16 cellular contexts compared by ENCODE assay signal in the genomic region with DNA sequence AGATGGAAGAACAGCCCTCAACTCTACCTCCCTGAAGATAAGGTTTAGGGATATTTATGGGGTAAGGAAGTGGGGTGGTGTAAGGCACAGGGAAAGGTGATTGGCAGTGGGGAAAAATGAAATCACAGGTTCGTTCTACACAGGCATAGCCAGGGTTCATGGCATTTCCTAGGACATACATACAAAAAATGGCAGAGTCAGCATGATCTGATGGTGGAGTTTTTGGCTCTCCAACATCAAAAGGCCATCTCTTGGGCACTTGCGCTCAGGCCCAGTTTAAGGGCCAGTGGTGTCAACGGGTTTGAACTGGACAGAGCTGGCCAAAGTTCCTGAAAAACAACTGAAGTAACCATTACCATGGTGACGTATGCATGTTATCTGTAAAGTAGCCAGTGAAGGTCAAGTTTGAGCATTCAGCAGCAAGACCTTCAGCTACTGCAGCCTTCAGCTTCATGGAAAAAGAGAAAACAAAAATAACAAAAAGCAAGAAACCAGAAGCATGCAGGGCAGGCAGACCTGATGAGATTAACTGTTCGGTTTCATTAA.
DNase-seq lines count a peak whose midpoint lies in the region; ATAC-seq, FAIRE-seq and TF ChIP-seq lines count a peak whose summit lies in the region.
"Had no signal": no experiment of that assay in that cellular context is flagged by ENCODE, and none has a peak within 500 bp of the region (broad histone marks: within the 10 kb centered on the region; RNA-seq: fewer than 3 reads in every experiment).

No MANE protein-coding gene starts in this region.

- BruUV-seq in endothelial cell of umbilical vein (replicated peaks; lab: Mats Ljungman, UMichigan), result no TSS peak

- 82% methylated on average over 5 of the region's 5 CpGs for WGBS in A549 (ENCODE audit: missing lambda C conversion rate)
- 63 to 71% methylated on average over 5 of the region's 5 CpGs for WGBS in pancreas, 2 donors

- H3K9ac ChIP-seq in endothelial cell of umbilical vein (replicated peaks; ENCODE audit: extremely low read depth, insufficient read depth, low read length), result no peak overlapping the region

- H3K9me1 ChIP-seq in endothelial cell of umbilical vein (replicated peaks; ENCODE audit: control insufficient read depth, extremely low read depth, insufficient read depth, low read length), result no peaks in the 10 kb centered on the region

- no peak overlapping the region for H2AFZ ChIP-seq in endothelial cell of umbilical vein (ENCODE audit: low read depth, low read length)
- H2AFZ ChIP-seq: PC-9 had no signal

- no peaks in the 10 kb centered on the region for H3K79me2 ChIP-seq in endothelial cell of umbilical vein (ENCODE audit: control insufficient read depth, insufficient read depth, low read length)

- H3K4me3 Mint-ChIP-seq in activated CD4-positive, alpha-beta memory T cell treated with anti-CD3 and anti-CD28 coated beads for 36 hours, result no peak overlapping the region

- CTCF ChIA-PET in A549 (lab: Yijun Ruan, JAX) (no interaction called here), endothelial cell of umbilical vein (lab: Charles Lee) (no interaction called here)
- CTCF ChIA-PET in activated CD4-positive, alpha-beta memory T cell treated with anti-CD3 and anti-CD28 coated beads for 36 hours (lab: Charles Lee), result interaction anchor here (1.0 to 1.5 kb wide), 2 partner anchors 21 to 167 kb away, joined by 3 to 6 read pairs; no protein-coding TSS in a partner anchor

- H3K36me3 Mint-ChIP-seq in activated CD4-positive, alpha-beta memory T cell treated with anti-CD3 and anti-CD28 coated beads for 36 hours, result peaks cover 43% of the 10 kb centered on the region

- no peak overlapping the region for H3K27ac Mint-ChIP-seq in activated CD4-positive, alpha-beta memory T cell treated with anti-CD3 and anti-CD28 coated beads for 36 hours

- H3K27me3 ChIP-seq in endothelial cell of umbilical vein (ENCODE audit: control insufficient read depth in 2 of 2, insufficient read depth in 2 of 2, low read length in 2 of 2) (no peaks in the 10 kb centered on the region), pancreas (no peaks in the 10 kb centered on the region)

- no peak overlapping the region for H3K27ac ChIP-seq in A549
- H3K27ac ChIP-seq in endothelial cell of umbilical vein (ENCODE audit: insufficient read depth, low read depth, low read length), result no peak overlapping the region
- no peak overlapping the region for H3K27ac ChIP-seq in pancreas
- H3K27ac ChIP-seq: C4-2B, PC-9 had no signal

- no peaks in the 10 kb centered on the region for H3K27me3 Mint-ChIP-seq in activated CD4-positive, alpha-beta memory T cell treated with anti-CD3 and anti-CD28 coated beads for 36 hours

- peaks cover 14% of the 10 kb centered on the region for H3K4me1 Mint-ChIP-seq in activated CD4-positive, alpha-beta memory T cell treated with anti-CD3 and anti-CD28 coated beads for 36 hours (ENCODE audit: low read depth)

- ATAC-seq in A549 (no peak), pancreas (peak; percentile 50 to 73 (median 66))

- FAIRE-seq in A549 (lab: Jason Lieb, UNC), result no peak
- no peak for FAIRE-seq in endothelial cell of umbilical vein (lab: Jason Lieb, UNC)
- FAIRE-seq in pancreas (lab: Jason Lieb, UNC), result no peak
- FAIRE-seq: G401.6 had no signal

- no peaks in the 10 kb centered on the region for H4K20me1 ChIP-seq in endothelial cell of umbilical vein (replicated peaks; ENCODE audit: control insufficient read depth, extremely low read depth, insufficient read depth, low read length)

- H3K4me3 ChIP-seq in A549 (no peak overlapping the region), endothelial cell of umbilical vein (replicated peaks in 1 of 3; ENCODE audit: insufficient read depth in 1 of 3, low read depth in 1 of 3, low read length in 3 of 3) (no peak overlapping the region), pancreas (no peak overlapping the region)
- H3K4me3 ChIP-seq: PC-9 had no signal

- POLR2A ChIA-PET in A549 (lab: Yijun Ruan, JAX) (no interaction called here), endothelial cell of umbilical vein (lab: Charles Lee) (no interaction called here)
- POLR2A ChIA-PET in activated CD4-positive, alpha-beta memory T cell treated with anti-CD3 and anti-CD28 coated beads for 36 hours (lab: Charles Lee), result no interaction called here

- dilution Hi-C loops in endothelial cell of umbilical vein (cut with MboI; ENCODE audit: extremely low pct_ligation_motif_present, low sequenced_read_pairs), result no loop called here

- DNase-seq in A549 (ENCODE audit: low read depth in 1 of 2, low spot score in 1 of 2), result no peak
- DNase-seq in OCI-M1 (lab: John Stamatoyannopoulos, UW), result peak; percentile 4
- DNase-seq in endothelial cell of umbilical vein (ENCODE audit: low read depth, low spot score), result peak; percentile 72
- no peak for DNase-seq in pancreas
- DNase-seq in activated CD4-positive, alpha-beta memory T cell treated with anti-CD3 and anti-CD28 coated beads for 36 hours, result no peak
- DNase-seq in stimulated activated CD4-positive, alpha-beta T cell treated with anti-CD3 and anti-CD28 coated beads, Interleukin-4, amount 100 ng/mL, for 1 hour, result no peak
- DNase-seq in NCI-H524 (lab: John Stamatoyannopoulos, UW), result no peak
- DNase-seq: DND-41, HCEC 1CT, NCI-H1436, NCI-H2029, NCI-H2171, NCI-H774, PC-9 had no signal

- TF ChIP-seq RAD21 in A549 (conservative IDR thresholded peaks at IDR 0.05 in 1 of 2, IDR thresholded peaks at IDR 0.05 in 1 of 2), result no peak

- H3K9me3 ChIP-seq in A549, result no peaks in the 10 kb centered on the region
- no peaks in the 10 kb centered on the region for H3K9me3 ChIP-seq in endothelial cell of umbilical vein (replicated peaks; ENCODE audit: control insufficient read depth, insufficient read depth, low read length)
- H3K9me3 ChIP-seq in pancreas, result no peaks in the 10 kb centered on the region

- H3K4me2 ChIP-seq in A549 (no peak overlapping the region), endothelial cell of umbilical vein (ENCODE audit: insufficient read depth, low read length) (no peak overlapping the region)
- H3K4me2 ChIP-seq: PC-9 had no signal

- TF ChIP-seq POLR2A in A549 (IDR thresholded peaks at IDR 0.05; ENCODE audit: low read length) (no peak), endothelial cell of umbilical vein (IDR thresholded peaks at IDR 0.05; ENCODE audit: low read depth, low read length) (no peak)

- intact Hi-C loops in endothelial cell of umbilical vein (cut with micrococcal nuclease), result no loop called here
- intact Hi-C loops in pancreas (cut with DNase I), result no loop called here
- intact Hi-C loops in activated CD4-positive, alpha-beta memory T cell treated with anti-CD3 and anti-CD28 coated beads for 36 hours (cut with micrococcal nuclease), result no loop called here

- H3K9me3 Mint-ChIP-seq in activated CD4-positive, alpha-beta memory T cell treated with anti-CD3 and anti-CD28 coated beads for 36 hours, result no peaks in the 10 kb centered on the region

- no peak for TF ChIP-seq EP300 in A549 (IDR thresholded peaks at IDR 0.05)

- H3K36me3 ChIP-seq in endothelial cell of umbilical vein (ENCODE audit: control insufficient read depth in 2 of 2, extremely low read depth in 1 of 2, insufficient read depth in 2 of 2, low read length in 2 of 2) (peaks cover 2 to 8% of the 10 kb centered on the region in 2 experiments), pancreas (peaks cover 0 to 44% (median 15%) of the 10 kb centered on the region in 3 donors)

- TF ChIP-seq CTCF in A549 (IDR thresholded peaks at IDR 0.05) (no peak), endothelial cell of umbilical vein (IDR thresholded peaks at IDR 0.05; ENCODE audit: extremely low read depth in 1 of 2, insufficient read depth in 1 of 2, low read depth in 1 of 2, low read length in 2 of 2) (no peak), pancreas (IDR thresholded peaks at IDR 0.05) (no peak)

- no peaks in the 10 kb centered on the region for H3K4me1 ChIP-seq in A549
- H3K4me1 ChIP-seq in endothelial cell of umbilical vein (ENCODE audit: control insufficient read depth, extremely low read depth, insufficient read depth, low read length), result no peaks in the 10 kb centered on the region
- no peaks in the 10 kb centered on the region for H3K4me1 ChIP-seq in pancreas

TF ChIP-seq in A549, 52 proteins besides CTCF, POLR2A, EP300 and RAD21:
- no peak for TF ChIP-seq GATA3 (IDR thresholded peaks at IDR 0.05; ENCODE audit: borderline replicate concordance)
- TF ChIP-seq FOXS1 (CRISPR knock-in tag; IDR thresholded peaks at IDR 0.05), result no peak
- no peak for TF ChIP-seq JUN (IDR thresholded peaks at IDR 0.05)
- no peak for TF ChIP-seq RARB (CRISPR knock-in tag; IDR thresholded peaks at IDR 0.05)
- TF ChIP-seq ZFP36 (IDR thresholded peaks at IDR 0.05; ENCODE audit: borderline replicate concordance, partially characterized antibody), result no peak
- TF ChIP-seq RFX5 (IDR thresholded peaks at IDR 0.05), result no peak
- peak; percentile 82 for TF ChIP-seq MAFK (IDR thresholded peaks at IDR 0.05; ENCODE audit: partially characterized antibody)

TF ChIP-seq in endothelial cell of umbilical vein, 7 proteins besides CTCF, POLR2A, EP300 and RAD21:
- no peak for TF ChIP-seq JUN (IDR thresholded peaks at IDR 0.05; ENCODE audit: borderline replicate concordance, insufficient read depth, insufficient read length, low read depth)
- TF ChIP-seq, protein P1, sequence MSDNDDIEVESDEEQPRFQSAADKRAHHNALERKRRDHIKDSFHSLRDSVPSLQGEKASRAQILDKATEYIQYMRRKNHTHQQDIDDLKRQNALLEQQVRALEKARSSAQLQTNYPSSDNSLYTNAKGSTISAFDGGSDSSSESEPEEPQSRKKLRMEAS (IDR thresholded peaks at IDR 0.05; ENCODE audit: insufficient read depth, insufficient read length), result no peak
- TF ChIP-seq FOS (IDR thresholded peaks at IDR 0.05; ENCODE audit: borderline replicate concordance, insufficient read depth, low read length), result no peak
- TF ChIP-seq MYC (IDR thresholded peaks at IDR 0.05; ENCODE audit: low read depth, low read length), result no peak
- no peak for TF ChIP-seq POLR2AphosphoS5 (IDR thresholded peaks at IDR 0.05; ENCODE audit: insufficient read depth, low read depth, low read length)
- no peak for TF ChIP-seq EZH2 (IDR thresholded peaks at IDR 0.05; ENCODE audit: borderline replicate concordance, low read depth, low read length, severe bottlenecking)
- TF ChIP-seq GATA2 (IDR thresholded peaks at IDR 0.05; ENCODE audit: insufficient read depth, insufficient read length, low read depth, low read length), result no peak

Comparison
In these comparisons a context has a peak if more than half of its experiments do, and no peak if none do; other contexts are left out.
1. ATAC-seq: peak in pancreas (4 of 4); none in A549 (0 of 2).
2. DNase-seq: peak in OCI-M1 (single experiment) and endothelial cell of umbilical vein (single experiment); none in A549 (0 of 2), pancreas (0 of 6), activated CD4-positive, alpha-beta memory T cell treated with anti-CD3 and anti-CD28 coated beads for 36 hours (single experiment), stimulated activated CD4-positive, alpha-beta T cell treated with anti-CD3 and anti-CD28 coated beads, Interleukin-4, amount 100 ng/mL, for 1 hour (single experiment) and NCI-H524 (0 of 2).